Comparison of ENCODE assay signal across 28 cellular contexts in the genomic region with DNA sequence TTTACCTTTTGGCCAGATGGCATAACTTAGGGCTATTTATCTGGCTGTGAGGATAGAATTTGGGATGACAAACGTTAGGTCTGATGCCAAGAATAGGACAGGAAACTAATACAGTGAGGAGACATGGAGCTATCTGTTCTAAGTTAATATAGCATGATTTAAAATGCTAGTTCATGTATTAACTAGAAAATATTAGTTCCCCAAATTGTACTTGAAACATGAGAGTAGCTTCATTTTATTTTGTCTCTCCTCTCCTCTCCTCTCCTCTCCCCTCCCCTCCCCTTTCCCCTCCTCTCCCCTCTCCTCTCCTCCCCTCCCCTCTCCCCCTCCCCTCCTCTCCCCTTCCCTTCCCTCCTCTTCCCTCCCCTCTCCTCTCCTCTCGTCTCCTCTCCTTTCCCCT.
"Had no signal": no experiment of that assay in that cellular context is flagged by ENCODE, and none has a peak within 500 bp of the region (broad histone marks: within the 10 kb centered on the region; RNA-seq: fewer than 3 reads in every experiment).

No MANE protein-coding gene starts in this region.

- H3K27ac ChIP-seq: adrenal gland, body of pancreas, colonic mucosa, epithelial cell of prostate, esophagus squamous epithelium, gastroesophageal sphincter, heart right ventricle had no signal

- H3K36me3 ChIP-seq: adrenal gland, colonic mucosa, esophagus squamous epithelium, gastroesophageal sphincter, heart right ventricle had no signal

- ATAC-seq: activated CD4-positive, alpha-beta T cell treated with anti-CD3 and anti-CD28 coated beads for 36 hours; activated CD8-positive, alpha-beta memory T cell treated with anti-CD3 and anti-CD28 coated beads, Interleukin-2, amount 10 ng/mL, durations not matched to agents 7 days and 5 days; activated CD8-positive, alpha-beta T cell treated with anti-CD3 and anti-CD28 coated beads, Interleukin-2, amount 10 ng/mL, durations not matched to agents 7 days and 5 days; activated naive CD8-positive, alpha-beta T cell treated with anti-CD3 and anti-CD28 coated beads, Interleukin-2, amount 50 U/mL, for 24 hours; body of pancreas; gastroesophageal sphincter; heart right ventricle; T-helper 17 cell had no signal

- H3K4me1 ChIP-seq: adrenal gland, body of pancreas, colonic mucosa, esophagus squamous epithelium, gastroesophageal sphincter, heart right ventricle had no signal

- H3K9me3 ChIP-seq: adrenal gland, body of pancreas, colonic mucosa, esophagus squamous epithelium, gastroesophageal sphincter, heart right ventricle had no signal

- DNase-seq: activated CD4-positive, alpha-beta memory T cell treated with anti-CD3 and anti-CD28 coated beads for 36 hours; activated CD4-positive, alpha-beta T cell treated with anti-CD3 and anti-CD28 coated beads for 36 hours; activated CD4-positive, alpha-beta T cell treated with anti-CD3 and anti-CD28 coated beads, Interleukin-2, amount 10 ng/mL, durations not matched to agents 24 days and 14 days; activated CD4-positive, CD25-positive, alpha-beta regulatory T cell; activated CD4-positive, CD25-positive, alpha-beta regulatory T cell treated with anti-CD3 and anti-CD28 coated beads, Interleukin-2, amount 50 U/mL, for 72 hours; activated CD8-positive, alpha-beta memory T cell treated with anti-CD3 and anti-CD28 coated beads, Interleukin-2, amount 10 ng/mL, durations not matched to agents 7 days and 5 days; activated CD8-positive, alpha-beta memory T cell treated with anti-CD3 and anti-CD28 coated beads, Interleukin-2, amount 50 U/mL, for 4 hours; activated CD8-positive, alpha-beta T cell treated with anti-CD3 and anti-CD28 coated beads, Interleukin-2, amount 10 ng/mL, durations not matched to agents 7 days and 5 days; activated effector memory CD4-positive, alpha-beta T cell treated with anti-CD3 and anti-CD28 coated beads, Interleukin-2, amount 50 U/mL, for 16 hours; activated naive CD4-positive, alpha-beta T cell treated with anti-CD3 and anti-CD28 coated beads for 36 hours; activated naive CD8-positive, alpha-beta T cell treated with anti-CD3 and anti-CD28 coated beads for 36 hours; activated naive CD8-positive, alpha-beta T cell treated with anti-CD3 and anti-CD28 coated beads, Interleukin-2, amount 50 U/mL, for 24 hours; activated T-cell treated with anti-CD3 and anti-CD28 coated beads, Interleukin-2, amount 50 U/mL, for 1 hour; activated T-cell treated with anti-CD3 and anti-CD28 coated beads, Interleukin-2, amount 50 U/mL, for 48 hours; adrenal gland; amygdala; aorta; body of pancreas; caudate nucleus; cerebellar nuclear complex; colonic mucosa; effector CD8-positive, alpha-beta T cell; esophagus squamous epithelium; foreskin melanocyte; heart right ventricle; T-helper 17 cell had no signal

- H3K4me3 ChIP-seq: adrenal gland, body of pancreas, colonic mucosa, esophagus squamous epithelium, gastroesophageal sphincter, heart right ventricle had no signal

- H3K27me3 ChIP-seq: body of pancreas, colonic mucosa, esophagus squamous epithelium had no signal
